Comparison of ENCODE assay signal across 10 cellular contexts in the genomic region with DNA sequence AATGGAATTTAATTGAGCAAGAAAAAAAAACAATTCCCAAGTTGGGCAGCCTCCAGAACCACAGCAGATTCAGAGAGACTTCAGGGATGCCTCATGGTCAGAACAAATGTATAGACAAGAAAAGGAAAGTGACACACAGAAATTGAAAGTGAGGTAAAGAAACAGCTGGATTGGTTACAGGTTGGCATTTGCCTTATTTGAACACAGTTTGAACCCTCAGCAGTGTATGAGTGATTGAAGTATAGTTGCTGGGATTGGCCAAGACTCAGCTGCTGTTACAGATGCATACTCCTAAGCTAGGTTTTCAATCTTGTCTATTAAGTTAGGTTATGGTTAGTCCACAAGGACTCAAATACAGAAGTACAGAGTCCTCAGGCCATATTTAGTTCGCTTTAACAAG. TPM values are rescaled to one million over a fixed set of nuclear protein-coding genes. Genes with fewer than 3 reads are reported as not detected.
DNase-seq lines count a peak whose midpoint lies in the region; ATAC-seq and FAIRE-seq lines count a peak whose summit lies in the region.
"Not testable (repeated sequence)": the region's sequence is repeated elsewhere in the genome, so short reads cannot be mapped to it uniquely, and the experiment has no call there.
"Had no signal": no experiment of that assay in that cellular context is flagged by ENCODE, and none has a peak within 500 bp of the region (broad histone marks: within the 10 kb centered on the region; RNA-seq: fewer than 3 reads in every experiment).

No MANE protein-coding gene starts in this region.

- H3K9me3 Mint-ChIP-seq in activated CD4-positive, alpha-beta T cell treated with anti-CD3 and anti-CD28 coated beads for 36 hours (ENCODE audit: low read depth); activated T-cell treated with anti-CD3 and anti-CD28 coated beads, Interleukin-2, amount 50 U/mL, for 72 hours; activated naive CD8-positive, alpha-beta T cell treated with anti-CD3 and anti-CD28 coated beads, Interleukin-2, amount 50 U/mL, for 24 hours: not testable (repeated sequence)

- not testable (repeated sequence) for H3K36me3 Mint-ChIP-seq in activated CD4-positive, alpha-beta T cell treated with anti-CD3 and anti-CD28 coated beads for 36 hours (ENCODE audit: low read depth); activated T-cell treated with anti-CD3 and anti-CD28 coated beads, Interleukin-2, amount 50 U/mL, for 72 hours (ENCODE audit: insufficient read depth in 2 of 2); activated naive CD8-positive, alpha-beta T cell treated with anti-CD3 and anti-CD28 coated beads, Interleukin-2, amount 50 U/mL, for 24 hours (ENCODE audit: low read depth)

- intact Hi-C loops in activated CD4-positive, alpha-beta T cell treated with anti-CD3 and anti-CD28 coated beads for 36 hours (cut with DNase I, micrococcal nuclease) = not testable (repeated sequence)

- CTCF ChIA-PET in activated CD4-positive, alpha-beta T cell treated with anti-CD3 and anti-CD28 coated beads for 36 hours (lab: Charles Lee) = not testable (repeated sequence)

- ATAC-seq in activated CD4-positive, alpha-beta T cell treated with anti-CD3 and anti-CD28 coated beads for 36 hours = peak; percentile 80
- ATAC-seq in activated T-cell treated with anti-CD3 and anti-CD28 coated beads, Interleukin-2, amount 50 U/mL, for 72 hours (replicated peaks in 1 of 2) = peak; percentile 43 to 64
- peak; percentile 57 for ATAC-seq in activated naive CD8-positive, alpha-beta T cell treated with anti-CD3 and anti-CD28 coated beads, Interleukin-2, amount 50 U/mL, for 24 hours
- peak; percentile 59 for ATAC-seq in stimulated activated naive CD8-positive, alpha-beta T cell treated with anti-CD3 and anti-CD28 coated beads, Interleukin-15, Interleukin-2, amounts not matched to agents 100 U/mL and 50 U/mL, for 24 hours

- not testable (repeated sequence) for H3K4me1 Mint-ChIP-seq in activated CD4-positive, alpha-beta T cell treated with anti-CD3 and anti-CD28 coated beads for 36 hours; activated T-cell treated with anti-CD3 and anti-CD28 coated beads, Interleukin-2, amount 50 U/mL, for 72 hours (ENCODE audit: low read depth); activated naive CD8-positive, alpha-beta T cell treated with anti-CD3 and anti-CD28 coated beads, Interleukin-2, amount 50 U/mL, for 24 hours

- peak; percentile 24 for FAIRE-seq in GM18507 (lab: Jason Lieb, UNC)

- not testable (repeated sequence) for H3K27ac Mint-ChIP-seq in activated CD4-positive, alpha-beta T cell treated with anti-CD3 and anti-CD28 coated beads for 36 hours; activated T-cell treated with anti-CD3 and anti-CD28 coated beads, Interleukin-2, amount 50 U/mL, for 72 hours; activated naive CD8-positive, alpha-beta T cell treated with anti-CD3 and anti-CD28 coated beads, Interleukin-2, amount 50 U/mL, for 24 hours

- POLR2A ChIA-PET in activated CD4-positive, alpha-beta T cell treated with anti-CD3 and anti-CD28 coated beads for 36 hours (lab: Charles Lee) = not testable (repeated sequence)

- not testable (repeated sequence) for H3K4me3 Mint-ChIP-seq in activated CD4-positive, alpha-beta T cell treated with anti-CD3 and anti-CD28 coated beads for 36 hours; activated T-cell treated with anti-CD3 and anti-CD28 coated beads, Interleukin-2, amount 50 U/mL, for 72 hours; activated naive CD8-positive, alpha-beta T cell treated with anti-CD3 and anti-CD28 coated beads, Interleukin-2, amount 50 U/mL, for 24 hours

- H3K27me3 Mint-ChIP-seq in activated CD4-positive, alpha-beta T cell treated with anti-CD3 and anti-CD28 coated beads for 36 hours; activated T-cell treated with anti-CD3 and anti-CD28 coated beads, Interleukin-2, amount 50 U/mL, for 72 hours (ENCODE audit: low read depth); activated naive CD8-positive, alpha-beta T cell treated with anti-CD3 and anti-CD28 coated beads, Interleukin-2, amount 50 U/mL, for 24 hours: not testable (repeated sequence)

- DNase-seq in GM18507 (ENCODE audit: extremely low spot score, insufficient read length, low read depth); activated CD4-positive, alpha-beta T cell treated with anti-CD3 and anti-CD28 coated beads for 36 hours; activated T-cell treated with anti-CD3 and anti-CD28 coated beads, Interleukin-2, amount 50 U/mL, for 72 hours; activated naive CD8-positive, alpha-beta T cell treated with anti-CD3 and anti-CD28 coated beads, Interleukin-2, amount 50 U/mL, for 24 hours; stimulated activated naive CD8-positive, alpha-beta T cell treated with anti-CD3 and anti-CD28 coated beads, Interleukin-15, Interleukin-2, amounts not matched to agents 100 U/mL and 50 U/mL, for 24 hours: not testable (repeated sequence)

RNA-seq across cellular contexts. Expression of gene GOLGA8Q, which starts 57.9 kb away (rescaled TPM):
- under 1 TPM; 0.32 to 0.49 TPM for total RNA-seq in activated CD4-positive, alpha-beta T cell treated with anti-CD3 and anti-CD28 coated beads for 36 hours
- total RNA-seq in activated T-cell treated with anti-CD3 and anti-CD28 coated beads, Interleukin-2, amount 50 U/mL, for 72 hours = 1 to 10 TPM; 1.0 to 1.1 TPM
- total RNA-seq: A172; Caco-2; Calu3; CD4-positive, alpha-beta T cell; CD8-positive, alpha-beta T cell had no signal
